ENCODE assay signal across 8 cellular contexts in the genomic region with DNA sequence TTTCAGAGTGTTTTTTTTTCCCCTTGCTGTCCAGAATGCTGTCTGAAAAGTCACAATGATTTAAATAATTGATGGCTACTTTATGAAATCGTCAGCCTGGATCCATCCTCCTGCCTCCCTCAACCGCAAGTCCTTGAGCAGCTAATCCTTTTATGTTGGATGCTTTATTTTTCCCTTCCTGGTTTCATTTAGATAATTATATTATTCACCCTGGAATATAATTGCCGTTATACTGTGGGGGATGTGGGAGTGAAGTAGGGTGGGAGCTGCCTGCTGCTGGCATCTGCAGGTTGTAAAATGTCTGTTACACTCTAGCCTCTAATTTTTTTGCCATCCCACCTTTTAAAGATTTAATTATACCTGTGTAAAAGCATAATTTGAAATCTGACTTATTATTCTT.
"Had no signal": no experiment of that assay in that cellular context is flagged by ENCODE, and none has a peak within 500 bp of the region (broad histone marks: within the 10 kb centered on the region; RNA-seq: fewer than 3 reads in every experiment).

No MANE protein-coding gene starts in this region.

- H3K27ac ChIP-seq: testis had no signal

- H3K4me1 ChIP-seq: testis had no signal

- H3K9me3 ChIP-seq: testis had no signal

- DNase-seq: activated CD4-positive, alpha-beta T cell treated with anti-CD3 and anti-CD28 coated beads, Interleukin-2, amount 10 ng/mL, durations not matched to agents 7 days and 5 days; activated CD8-positive, alpha-beta memory T cell treated with anti-CD3 and anti-CD28 coated beads for 24 hours; activated T-cell treated with anti-CD3 and anti-CD28 coated beads for 4 hours; hippocampal formation; stimulated activated CD4-positive, alpha-beta T cell treated with anti-CD3 and anti-CD28 coated beads, Interleukin-12 subunit alpha, Interleukin-12 subunit beta, amount 100 ng/mL, for 4 hours; stimulated activated CD4-positive, alpha-beta T cell treated with anti-CD3 and anti-CD28 coated beads, Interleukin-2, amount 100 ng/mL, for 48 hours; stimulated activated naive CD8-positive, alpha-beta T cell treated with anti-CD3 and anti-CD28 coated beads, Interleukin-15, amount 100 ng/mL, for 72 hours; testis had no signal

- H3K4me3 ChIP-seq: testis had no signal

- H3K27me3 ChIP-seq: testis had no signal
